In the genomic region with DNA sequence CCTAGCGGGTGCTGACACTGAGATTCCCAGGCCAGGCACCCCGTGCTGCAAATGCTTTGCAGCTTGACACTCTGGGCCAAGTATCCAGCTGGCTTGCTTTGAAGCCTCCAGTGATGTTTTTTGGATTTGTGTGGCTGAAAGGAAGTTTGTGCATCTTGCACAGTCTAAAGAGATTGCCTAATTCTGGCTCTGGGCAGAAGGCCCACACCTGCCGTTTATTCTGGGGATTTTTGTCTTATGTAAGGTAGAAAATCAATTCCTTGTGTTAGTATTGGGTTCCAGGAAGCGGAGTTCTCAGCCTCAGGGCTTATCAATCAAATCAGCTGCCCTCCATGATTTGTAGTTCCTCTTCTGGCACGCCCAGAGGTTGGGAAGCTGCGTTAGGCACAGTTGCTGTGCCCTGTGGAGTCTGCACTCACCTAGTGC, we compare ENCODE assay signal across 25 cellular contexts. TPM values are rescaled to one million over a fixed set of nuclear protein-coding genes. Genes with fewer than 3 reads are reported as not detected.
DNase-seq lines count a peak whose midpoint lies in the region; ATAC-seq and TF ChIP-seq lines count a peak whose summit lies in the region.
"Had no signal": no experiment of that assay in that cellular context is flagged by ENCODE, and none has a peak within 500 bp of the region (broad histone marks: within the 10 kb centered on the region; RNA-seq: fewer than 3 reads in every experiment).

No MANE protein-coding gene starts in this region.

- H3K9me3 Mint-ChIP-seq in natural killer cell, result no peaks in the 10 kb centered on the region
- no peaks in the 10 kb centered on the region for H3K9me3 Mint-ChIP-seq in natural killer cell treated with Interleukin-12 subunit alpha and Interleukin-12 subunit beta and Interleukin-15 and Interleukin-18, amount 100 ng/mL, for 72 hours
- H3K9me3 Mint-ChIP-seq: activated naive CD4-positive, alpha-beta T cell treated with anti-CD3 and anti-CD28 coated beads, Interleukin-2, amount 50 U/mL, for 24 hours; naive B cell had no signal

- H3K27me3 Mint-ChIP-seq in natural killer cell (ENCODE audit: low read depth in 2 of 2), result no peaks in the 10 kb centered on the region
- H3K27me3 Mint-ChIP-seq in natural killer cell treated with Interleukin-12 subunit alpha and Interleukin-12 subunit beta and Interleukin-15 and Interleukin-18, amount 100 ng/mL, for 72 hours, result no peaks in the 10 kb centered on the region
- H3K27me3 Mint-ChIP-seq: activated naive CD4-positive, alpha-beta T cell treated with anti-CD3 and anti-CD28 coated beads, Interleukin-2, amount 50 U/mL, for 24 hours; IgD-negative memory B cell had no signal

- peak overlapping the region in 3 of 4 donors; percentile 60 to 74 (median 60) for H3K27ac ChIP-seq in body of pancreas
- H3K27ac ChIP-seq in liver (ENCODE audit: low read depth in 1 of 2, low read length in 2 of 2), result peak overlapping the region; percentile 54 to 78
- H3K27ac ChIP-seq in thymus (ENCODE audit: low read depth), result peak overlapping the region; percentile 25
- H3K27ac ChIP-seq in left lung, result no peak overlapping the region
- H3K27ac ChIP-seq: A549, esophagus muscularis mucosa, ovary had no signal

- H3K36me3 ChIP-seq in body of pancreas (replicated peaks in 1 of 2; ENCODE audit: insufficient read depth in 1 of 2, low read depth in 2 of 2), result no peaks in the 10 kb centered on the region
- no peaks in the 10 kb centered on the region for H3K36me3 ChIP-seq in liver (ENCODE audit: control insufficient read depth in 4 of 4, insufficient read depth in 3 of 4, low read depth in 1 of 4, low read length in 3 of 4)
- no peaks in the 10 kb centered on the region for H3K36me3 ChIP-seq in thymus (ENCODE audit: control insufficient read depth, insufficient read depth)
- H3K36me3 ChIP-seq in left lung, result no peaks in the 10 kb centered on the region
- H3K36me3 ChIP-seq: esophagus muscularis mucosa, ovary had no signal

- H3K36me3 Mint-ChIP-seq in natural killer cell, result no peaks in the 10 kb centered on the region
- no peaks in the 10 kb centered on the region for H3K36me3 Mint-ChIP-seq in natural killer cell treated with Interleukin-12 subunit alpha and Interleukin-12 subunit beta and Interleukin-15 and Interleukin-18, amount 100 ng/mL, for 72 hours
- H3K36me3 Mint-ChIP-seq: naive B cell had no signal

- peaks cover 12 to 18% of the 10 kb centered on the region in 2 donors for H3K4me1 Mint-ChIP-seq in natural killer cell
- peaks cover 28 to 50% of the 10 kb centered on the region in 2 donors for H3K4me1 Mint-ChIP-seq in natural killer cell treated with Interleukin-12 subunit alpha and Interleukin-12 subunit beta and Interleukin-15 and Interleukin-18, amount 100 ng/mL, for 72 hours (ENCODE audit: low read depth in 2 of 2)
- H3K4me1 Mint-ChIP-seq: naive B cell had no signal

- ATAC-seq in natural killer cell, result no peak
- no peak for ATAC-seq in natural killer cell treated with Interleukin-12 subunit alpha and Interleukin-12 subunit beta and Interleukin-15 and Interleukin-18, amount 100 ng/mL, for 72 hours
- peak; percentile 92 for ATAC-seq in body of pancreas
- no peak for ATAC-seq in left lung
- ATAC-seq in GM21786 (IDR thresholded peaks at IDR 0.05; ENCODE audit: unreplicated experiment), result no peak
- ATAC-seq: A549, PC-3, sciatic nerve had no signal

- intact Hi-C loops in natural killer cell (cut with micrococcal nuclease) (no loop called here), body of pancreas (cut with DNase I) (no loop called here), left lung (cut with DNase I) (no loop called here)

- H3K9me3 ChIP-seq in body of pancreas (no peaks in the 10 kb centered on the region), liver (ENCODE audit: control insufficient read depth in 4 of 4, low read length in 3 of 4) (no peaks in the 10 kb centered on the region), thymus (ENCODE audit: control insufficient read depth) (no peaks in the 10 kb centered on the region), left lung (no peaks in the 10 kb centered on the region)
- H3K9me3 ChIP-seq: A549, Caco-2, esophagus muscularis mucosa, ovary had no signal

- WGBS in body of pancreas, 2 donors, result 28 to 31% methylated on average over 5 to 6 of the region's 6 CpGs
- 24% methylated on average over 6 of the region's 6 CpGs for WGBS in liver
- 82% methylated on average over 6 of the region's 6 CpGs for WGBS in thymus

- no peak overlapping the region for H3K9ac ChIP-seq in liver (ENCODE audit: low read depth in 1 of 2, low read length in 2 of 2)

- peaks cover 13% of the 10 kb centered on the region for H3K4me1 ChIP-seq in body of pancreas
- peaks cover 5 to 12% (median 10%) of the 10 kb centered on the region in 4 donors for H3K4me1 ChIP-seq in liver (ENCODE audit: control insufficient read depth in 4 of 4, insufficient read depth in 4 of 4, low read length in 3 of 4)
- peaks cover 18% of the 10 kb centered on the region for H3K4me1 ChIP-seq in thymus (ENCODE audit: control insufficient read depth, insufficient read depth, low read length)
- no peaks in the 10 kb centered on the region for H3K4me1 ChIP-seq in left lung
- H3K4me1 ChIP-seq: A549, Caco-2, esophagus muscularis mucosa had no signal

- peak; percentile 23 to 35 for TF ChIP-seq RAD21 in liver (IDR thresholded peaks at IDR 0.05)

- no peak overlapping the region for H3K27ac Mint-ChIP-seq in natural killer cell
- peak overlapping the region in 1 of 2 donors; percentile 95 for H3K27ac Mint-ChIP-seq in natural killer cell treated with Interleukin-12 subunit alpha and Interleukin-12 subunit beta and Interleukin-15 and Interleukin-18, amount 100 ng/mL, for 72 hours
- H3K27ac Mint-ChIP-seq: activated naive CD4-positive, alpha-beta T cell treated with anti-CD3 and anti-CD28 coated beads, Interleukin-2, amount 50 U/mL, for 24 hours had no signal

- H3K4me3 ChIP-seq in body of pancreas (no peak overlapping the region), liver (ENCODE audit: low read depth in 1 of 3, low read length in 3 of 3) (no peak overlapping the region), thymus (ENCODE audit: low read length) (no peak overlapping the region), left lung (no peak overlapping the region)
- H3K4me3 ChIP-seq: A549, esophagus muscularis mucosa, ovary had no signal

- no peak for DNase-seq in natural killer cell
- DNase-seq in natural killer cell treated with Interleukin-12 subunit alpha and Interleukin-12 subunit beta and Interleukin-15 and Interleukin-18, amount 100 ng/mL, for 72 hours (ENCODE audit: low spot score), result no peak
- peak; percentile 27 to 52 (median 36) for DNase-seq in body of pancreas
- no peak for DNase-seq in GM03348 (ENCODE audit: low spot score)
- DNase-seq in left lung, result no peak
- DNase-seq: activated CD4-positive, alpha-beta T cell treated with anti-CD3 and anti-CD28 coated beads for 4 hours; Caco-2; DND-41; GOT3; naive B cell; NCI-H1694 treated with DMSO at 0.1 percent for 48 hours; NCI-H226; NCI-H748 treated with DMSO at 0.1 percent for 48 hours; ovary; PC-3; SHP77; SW 1271 had no signal

- H3K27me3 ChIP-seq in body of pancreas (no peaks in the 10 kb centered on the region), liver (ENCODE audit: control insufficient read depth in 4 of 4, insufficient read depth in 4 of 4, low read length in 3 of 4) (no peaks in the 10 kb centered on the region), thymus (ENCODE audit: control insufficient read depth, insufficient read depth) (no peaks in the 10 kb centered on the region), left lung (no peaks in the 10 kb centered on the region)
- H3K27me3 ChIP-seq: esophagus muscularis mucosa, ovary had no signal

- TF ChIP-seq CTCF in natural killer cell (IDR thresholded peaks at IDR 0.05), result no peak
- TF ChIP-seq CTCF in body of pancreas (IDR thresholded peaks at IDR 0.05), result no peak
- TF ChIP-seq CTCF in liver (IDR thresholded peaks at IDR 0.05; ENCODE audit: low read depth, low read length, missing input control), result no peak
- TF ChIP-seq CTCF in left lung (IDR thresholded peaks at IDR 0.05), result no peak

- peak overlapping the region; percentile 13 for H3K4me3 Mint-ChIP-seq in natural killer cell
- H3K4me3 Mint-ChIP-seq in natural killer cell treated with Interleukin-12 subunit alpha and Interleukin-12 subunit beta and Interleukin-15 and Interleukin-18, amount 100 ng/mL, for 72 hours, result no peak overlapping the region
- H3K4me3 Mint-ChIP-seq: activated naive CD4-positive, alpha-beta T cell treated with anti-CD3 and anti-CD28 coated beads, Interleukin-2, amount 50 U/mL, for 24 hours; naive B cell had no signal

- no peak for TF ChIP-seq POLR2A in body of pancreas (IDR thresholded peaks at IDR 0.05)

TF ChIP-seq in liver, 16 proteins besides CTCF, POLR2A, EP300 and RAD21 (continues in another document):
- TF ChIP-seq YY1 (IDR thresholded peaks at IDR 0.05), result peak; percentile 88
- TF ChIP-seq, protein P1, sequence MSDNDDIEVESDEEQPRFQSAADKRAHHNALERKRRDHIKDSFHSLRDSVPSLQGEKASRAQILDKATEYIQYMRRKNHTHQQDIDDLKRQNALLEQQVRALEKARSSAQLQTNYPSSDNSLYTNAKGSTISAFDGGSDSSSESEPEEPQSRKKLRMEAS (IDR thresholded peaks at IDR 0.05), result peak; percentile 72
- TF ChIP-seq FOXA1 (IDR thresholded peaks at IDR 0.05), result peak; percentile 59
- TF ChIP-seq, protein P2, sequence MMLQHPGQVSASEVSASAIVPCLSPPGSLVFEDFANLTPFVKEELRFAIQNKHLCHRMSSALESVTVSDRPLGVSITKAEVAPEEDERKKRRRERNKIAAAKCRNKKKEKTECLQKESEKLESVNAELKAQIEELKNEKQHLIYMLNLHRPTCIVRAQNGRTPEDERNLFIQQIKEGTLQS (IDR thresholded peaks at IDR 0.05), result peak; percentile 62
- no peak for TF ChIP-seq TAF1 (conservative IDR thresholded peaks at IDR 0.05)
- TF ChIP-seq GABPA (IDR thresholded peaks at IDR 0.05 in 1 of 2, conservative IDR thresholded peaks at IDR 0.05 in 1 of 2), result peak; percentile 21 to 82
- TF ChIP-seq RXRA (IDR thresholded peaks at IDR 0.05), result peak; percentile 73 to 84

RNA-seq across cellular contexts. Expression of gene PURB, which starts 8.4 kb away (rescaled TPM):
- total RNA-seq in natural killer cell, result 10 to 100 TPM; 28.5 to 36.0 (median 33.7) TPM
- 10 to 100 TPM; 39.1 to 41.8 TPM for total RNA-seq in natural killer cell treated with Interleukin-12 subunit alpha and Interleukin-12 subunit beta and Interleukin-15 and Interleukin-18, amount 100 ng/mL, for 72 hours
- 10 to 100 TPM; 10.5 to 10.9 TPM for total RNA-seq in body of pancreas
- 10 to 100 TPM in 1 of 2 donors, 1 to 10 TPM in 1; 9.6 to 11.4 TPM for total RNA-seq in liver
- 1 to 10 TPM in 1 of 2 donors, under 1 TPM in 1; 0.92 to 2.1 TPM for polyA plus RNA-seq in liver
- polyA plus RNA-seq in thymus, result 16.5 TPM
- total RNA-seq in left lung, result 10 to 100 TPM; 23.5 to 26.3 TPM

RNA-seq across cellular contexts. Expression of gene H2AZ2, which starts 45.8 kb away (rescaled TPM):
- total RNA-seq in natural killer cell (100 to 1,000 TPM; 178 to 196 (median 190) TPM), body of pancreas (10 to 100 TPM; 46.5 to 59.9 TPM), liver (100 to 1,000 TPM in 1 of 2 donors, 10 to 100 TPM in 1; 85.2 to 182 TPM), left lung (100 to 1,000 TPM; 113 to 182 TPM)
- 100 to 1,000 TPM; 193 to 208 TPM for total RNA-seq in natural killer cell treated with Interleukin-12 subunit alpha and Interleukin-12 subunit beta and Interleukin-15 and Interleukin-18, amount 100 ng/mL, for 72 hours
- polyA plus RNA-seq in liver (10 to 100 TPM; 51.3 to 53.9 TPM), thymus (198 TPM)

Comparison
In these comparisons a context has a peak if more than half of its experiments do, and no peak if none do; other contexts are left out.
1. DNase-seq: peak in body of pancreas (4 of 4); none in natural killer cell (single experiment), natural killer cell treated with Interleukin-12 subunit alpha and Interleukin-12 subunit beta and Interleukin-15 and Interleukin-18, amount 100 ng/mL, for 72 hours (single experiment), GM03348 (single experiment) and left lung (0 of 2).
2. H3K27ac ChIP-seq: peak in body of pancreas (3 of 4), liver (2 of 2) and thymus (single experiment); none in left lung (0 of 2).